9 cellular contexts compared by ENCODE assay signal in the genomic region with DNA sequence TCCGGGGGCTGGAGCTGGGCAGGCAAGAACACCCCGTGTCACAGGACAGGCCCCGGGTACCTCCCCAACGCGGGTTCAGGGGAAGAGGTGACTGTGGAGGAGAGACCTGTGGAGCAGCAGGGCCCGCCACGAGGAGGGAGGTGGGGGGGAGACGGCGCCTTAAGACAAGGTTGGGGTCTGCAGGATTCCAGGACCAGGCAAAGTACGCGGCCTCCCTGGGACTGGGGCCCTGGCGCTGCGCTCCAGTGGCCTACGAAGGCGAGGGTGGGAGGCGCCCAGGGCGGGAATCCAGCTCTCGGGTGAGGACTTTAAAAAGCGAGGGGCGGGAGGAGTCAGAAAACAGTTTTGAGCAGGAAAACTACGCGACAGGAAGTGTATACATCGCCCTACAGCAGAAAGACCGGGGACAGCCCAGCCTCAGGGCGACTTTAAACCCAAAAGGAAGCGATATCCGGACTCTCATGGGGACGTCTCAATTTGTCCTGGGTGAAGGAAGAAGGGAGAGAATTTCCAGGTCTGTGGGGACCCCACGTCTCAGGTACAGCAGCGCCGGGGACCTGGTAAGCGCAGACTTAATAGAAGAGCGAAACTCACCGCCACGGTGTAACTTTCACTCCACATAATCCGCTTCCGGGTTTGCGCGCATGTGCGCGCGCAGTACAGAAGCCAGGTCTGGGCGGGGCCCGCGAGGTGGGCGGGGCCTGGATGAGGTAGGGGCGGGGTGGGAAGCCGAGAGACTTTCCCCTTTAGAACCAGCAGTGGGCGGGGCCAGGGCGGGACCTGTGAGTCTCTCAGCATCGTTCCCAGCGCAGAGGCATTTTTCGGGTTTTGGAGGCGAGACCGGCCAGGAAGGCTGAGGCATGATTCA. TPM values are rescaled to one million over a fixed set of nuclear protein-coding genes. Genes with fewer than 3 reads are reported as not detected.
DNase-seq lines count a peak whose midpoint lies in the region; ATAC-seq and TF ChIP-seq lines count a peak whose summit lies in the region.
"Had no signal": no experiment of that assay in that cellular context is flagged by ENCODE, and none has a peak within 500 bp of the region (broad histone marks: within the 10 kb centered on the region; RNA-seq: fewer than 3 reads in every experiment).

Gene ZNF83 (minus strand): TSS at position 638 of the 868 bp plus-strand sequence.

- no peaks in the 10 kb centered on the region for H3K27me3 ChIP-seq in kidney epithelial cell (ENCODE audit: control insufficient read depth, insufficient read depth, low read length)

- TF ChIP-seq CTCF in 22Rv1 (IDR thresholded peaks at IDR 0.05) (no peak), kidney epithelial cell (IDR thresholded peaks at IDR 0.05; ENCODE audit: insufficient read depth, low read length, poor library complexity, severe bottlenecking) (no peak)

- H3K27ac ChIP-seq in 22Rv1, result peak within 1 kb of the TSS; percentile 90
- H3K27ac ChIP-seq: A549 had no signal

- peak; percentile 90 for DNase-seq in NCI-H345 (lab: John Stamatoyannopoulos, UW)
- DNase-seq in activated CD4-positive, alpha-beta T cell treated with anti-CD3 and anti-CD28 coated beads for 1 hour, result peak; percentile 84
- peak; percentile 98 for DNase-seq in cerebellum (ENCODE audit: low spot score)
- DNase-seq in kidney epithelial cell (ENCODE audit: low read depth), result peak; percentile 65
- DNase-seq in stimulated activated CD4-positive, alpha-beta T cell treated with anti-CD3 and anti-CD28 coated beads, Interleukin-15, amount 100 ng/mL, for 24 hours, result peak; percentile 92

- H3K36me3 ChIP-seq in kidney epithelial cell (ENCODE audit: control insufficient read depth, insufficient read depth, low read length), result no peaks in the 10 kb centered on the region

- ATAC-seq in GM18858 (IDR thresholded peaks at IDR 0.05; ENCODE audit: unreplicated experiment) (peak; percentile 62), HG03108 (IDR thresholded peaks at IDR 0.05; ENCODE audit: unreplicated experiment) (peak; percentile 93)
- ATAC-seq: A549 had no signal

- peak within 1 kb of the TSS; percentile 69 for H3K4me3 ChIP-seq in kidney epithelial cell (ENCODE audit: low read depth, low read length)
- H3K4me3 ChIP-seq: A549 had no signal

RNA-seq across cellular contexts. Expression of gene ZNF83, which starts in this region (rescaled TPM):
- 77.8 TPM for total RNA-seq in cerebellum
- total RNA-seq in kidney epithelial cell, result 60.2 and 60.8 TPM in 2 replicates

Comparison
In these comparisons a context has a peak if more than half of its experiments do, and no peak if none do; other contexts are left out.
1. Peak in every context shown above with its lines: DNase-seq, ATAC-seq, H3K4me3 ChIP-seq and H3K27ac ChIP-seq.